ENCODE assay signal across 1 cellular context in genomic region chr4:45186249-45186648, GRCh38.
TF ChIP-seq lines count a peak whose summit lies in the region.

No MANE protein-coding gene starts in this region.

TF ChIP-seq in H1, 55 proteins besides CTCF, POLR2A, EP300 and RAD21 (continued from another document):
- TF ChIP-seq CHD7 (IDR thresholded peaks at IDR 0.05; ENCODE audit: insufficient replicate concordance, low read length) (no peak), SP4 (IDR thresholded peaks at IDR 0.05; ENCODE audit: low read length) (no peak), JUND (IDR thresholded peaks at IDR 0.05; ENCODE audit: low read length) (no peak), CBX8 (IDR thresholded peaks at IDR 0.05; ENCODE audit: borderline replicate concordance, low read depth, low read length) (no peak), PHF8 (conservative IDR thresholded peaks at IDR 0.05; ENCODE audit: low read depth, low read length) (no peak), HDAC6 (IDR thresholded peaks at IDR 0.05; ENCODE audit: low read depth, low read length) (no peak), RFX5 (IDR thresholded peaks at IDR 0.05; ENCODE audit: borderline replicate concordance, low read depth, low read length) (no peak), GABPA (IDR thresholded peaks at IDR 0.05; ENCODE audit: borderline replicate concordance, insufficient read depth, low read length) (no peak), ZNF274 (IDR thresholded peaks at IDR 0.05; ENCODE audit: borderline replicate concordance, extremely low read depth, low read length) (no peak)
